Comparison of ENCODE assay signal across 8 cellular contexts in genomic region chr7:142853739-142854504, GRCh38. TPM values are rescaled to one million over a fixed set of nuclear protein-coding genes. Genes with fewer than 3 reads are reported as not detected.
A peak's percentile ranks its signal among the peaks of the same experiment; 100 is the strongest.
DNase-seq lines count a peak whose midpoint lies in the region; ATAC-seq lines count a peak whose summit lies in the region.

No MANE protein-coding gene starts in this region.

- H3K27ac ChIP-seq in temporal lobe (ENCODE audit: low read depth, low read length), result peak overlapping the region; percentile 65

- DNase-seq in COR-L47 (lab: John Stamatoyannopoulos, UW) (peak; percentile 44), RPMI8226 (peak; percentile 80), foreskin melanocyte (peak; percentile 42)
- peak; percentile 45 for DNase-seq in activated T-helper 9 cell treated with anti-CD3 and anti-CD28 coated beads, Interleukin-2, amount 50 U/mL, for 16 hours (ENCODE audit: low read depth)

- H3K36me3 ChIP-seq in neuron (ENCODE audit: insufficient read depth, low read length), result no peaks in the 10 kb centered on the region

- H3K27me3 ChIP-seq in neuron (ENCODE audit: insufficient read depth, low read length), result peaks cover 37% of the 10 kb centered on the region

- H2AFZ ChIP-seq in neuron (ENCODE audit: low read depth, low read length), result peak overlapping the region; percentile 79

- H3K4me3 ChIP-seq in neuron (ENCODE audit: low read length), result peak overlapping the region; percentile 46

- ATAC-seq in GM19455 (IDR thresholded peaks at IDR 0.05; ENCODE audit: unreplicated experiment) (peak; percentile 84), HG03571 (IDR thresholded peaks at IDR 0.05; ENCODE audit: unreplicated experiment) (peak; percentile 79)

- H3K4me1 ChIP-seq in neuron (ENCODE audit: insufficient read depth, low read length), result no peaks in the 10 kb centered on the region

- H3K9me3 ChIP-seq in neuron (ENCODE audit: low read length), result no peaks in the 10 kb centered on the region

RNA-seq across cellular contexts. Expression of gene EPHB6, which starts 1.0 kb away (rescaled TPM):
- 48.7 TPM for total RNA-seq in temporal lobe

RNA-seq across cellular contexts. Expression of gene TRPV6, which starts 31.6 kb away (rescaled TPM):
- total RNA-seq in temporal lobe, result under 0.01 TPM

Comparison
In these comparisons a context has a peak if more than half of its experiments do, and no peak if none do; other contexts are left out.
1. Peak in every context shown above with its lines: DNase-seq, ATAC-seq, H3K4me3 ChIP-seq and H3K27ac ChIP-seq.